In genomic region chr6:156310701-156311100, GRCh38 we compare ENCODE assay signal across 28 cellular contexts.
"Had no signal": no experiment of that assay in that cellular context is flagged by ENCODE, and none has a peak within 500 bp of the region (broad histone marks: within the 10 kb centered on the region; RNA-seq: fewer than 3 reads in every experiment).

No MANE protein-coding gene starts in this region.

- H3K27ac ChIP-seq: brain microvascular endothelial cell, cardiac muscle cell, colonic mucosa, PC-9, SK-N-MC had no signal

- FAIRE-seq: astrocyte, K562, TTC549 had no signal

- H3K27me3 ChIP-seq: brain microvascular endothelial cell, cardiac muscle cell, colonic mucosa had no signal

- H3K9me3 ChIP-seq: colonic mucosa had no signal

- ATAC-seq: activated CD4-positive, alpha-beta T cell treated with anti-CD3 and anti-CD28 coated beads for 36 hours; activated T-helper 17 cell treated with anti-CD3 and anti-CD28 coated beads, Interleukin-2, amount 50 U/mL, for 72 hours; K562; T-cell had no signal

- H3K4me1 ChIP-seq: colonic mucosa had no signal

- DNase-seq: activated B cell treated with CpG ODN at 0.5 μM for 24 hours; activated CD4-positive, alpha-beta memory T cell treated with anti-CD3 and anti-CD28 coated beads, Interleukin-2, amount 10 ng/mL, durations not matched to agents 7 days and 5 days; activated CD4-positive, alpha-beta T cell treated with anti-CD3 and anti-CD28 coated beads for 36 hours; activated CD4-positive, alpha-beta T cell treated with anti-CD3 and anti-CD28 coated beads, Interleukin-2, amount 50 U/mL, for 1 hour; activated gamma-delta T cell; activated naive CD4-positive, alpha-beta T cell treated with anti-CD3 and anti-CD28 coated beads for 36 hours; activated T-cell treated with anti-CD3 and anti-CD28 coated beads for 4 hours; activated T-cell treated with anti-CD3 and anti-CD28 coated beads, Interleukin-2, amount 50 U/mL, for 48 hours; amygdala; brain microvascular endothelial cell; cerebellar nuclear complex; colonic mucosa; Karpas-422; NCI-H1694 treated with DMSO at 0.1 percent for 48 hours; NCI-H2081 treated with DMSO at 0.1 percent for 48 hours; NCI-H526; NCI-H82; PC-9; SIG-M5; T-cell; T-helper 2 cell; T1000 had no signal

- H3K4me3 ChIP-seq: cardiac muscle cell, colonic mucosa, K562, PC-9, SK-N-MC had no signal
